Comparison of ENCODE assay signal across 8 cellular contexts in genomic region chr2:54052825-54053718, GRCh38.
A peak's percentile ranks its signal among the peaks of the same experiment; 100 is the strongest.
DNase-seq lines count a peak whose midpoint lies in the region; ATAC-seq and TF ChIP-seq lines count a peak whose summit lies in the region.

No MANE protein-coding gene starts in this region.

- CTCF ChIA-PET in activated CD8-positive, alpha-beta memory T cell treated with anti-CD3 and anti-CD28 coated beads, Interleukin-2, amount 10 ng/mL, durations not matched to agents 7 days and 5 days (lab: Charles Lee): interaction anchor here (0.7 to 1.8 kb wide), 12 partner anchors 12 to 506 kb away, joined by 3 to 7 read pairs (median 4); partner anchors contain the start of genes ACYP2, CHAC2 and PSME4

- no peak overlapping the region for H3K4me3 Mint-ChIP-seq in activated CD8-positive, alpha-beta memory T cell treated with anti-CD3 and anti-CD28 coated beads, Interleukin-2, amount 10 ng/mL, durations not matched to agents 7 days and 5 days

- ATAC-seq in activated CD8-positive, alpha-beta memory T cell treated with anti-CD3 and anti-CD28 coated beads, Interleukin-2, amount 10 ng/mL, durations not matched to agents 7 days and 5 days: peak; percentile 59
- no peak for ATAC-seq in GM19324 (IDR thresholded peaks at IDR 0.05; ENCODE audit: low FRiP score, unreplicated experiment)

- TF ChIP-seq CTCF in choroid plexus epithelial cell (conservative IDR thresholded peaks at IDR 0.05; ENCODE audit: low read depth, low read length): peak; percentile 46

- no peaks in the 10 kb centered on the region for H3K9me3 Mint-ChIP-seq in activated CD8-positive, alpha-beta memory T cell treated with anti-CD3 and anti-CD28 coated beads, Interleukin-2, amount 10 ng/mL, durations not matched to agents 7 days and 5 days (ENCODE audit: low read depth)

- peak overlapping the region; percentile 84 for H3K27ac Mint-ChIP-seq in activated CD8-positive, alpha-beta memory T cell treated with anti-CD3 and anti-CD28 coated beads, Interleukin-2, amount 10 ng/mL, durations not matched to agents 7 days and 5 days

- H3K4me1 Mint-ChIP-seq in activated CD8-positive, alpha-beta memory T cell treated with anti-CD3 and anti-CD28 coated beads, Interleukin-2, amount 10 ng/mL, durations not matched to agents 7 days and 5 days: peaks cover 27% of the 10 kb centered on the region

- no peaks in the 10 kb centered on the region for H3K27me3 Mint-ChIP-seq in activated CD8-positive, alpha-beta memory T cell treated with anti-CD3 and anti-CD28 coated beads, Interleukin-2, amount 10 ng/mL, durations not matched to agents 7 days and 5 days

- DNase-seq in activated CD8-positive, alpha-beta memory T cell treated with anti-CD3 and anti-CD28 coated beads, Interleukin-2, amount 10 ng/mL, durations not matched to agents 7 days and 5 days: no peak
- DNase-seq in activated CD8-positive, alpha-beta memory T cell treated with anti-CD3 and anti-CD28 coated beads for 24 hours: no peak
- DNase-seq in HT-29 (ENCODE audit: low spot score) (peak; percentile 53), choroid plexus epithelial cell (ENCODE audit: low read depth) (no peak), stromal cell of bone marrow (ENCODE audit: low read depth) (peak; percentile 25), NCI-H1048 (lab: John Stamatoyannopoulos, UW) (no peak)
- no peak for DNase-seq in activated CD4-positive, CD25-positive, alpha-beta regulatory T cell treated with anti-CD3 and anti-CD28 coated beads, Interleukin-2, amount 50 U/mL, for 72 hours

- H3K4me3 ChIP-seq in choroid plexus epithelial cell (ENCODE audit: low read depth, low read length): no peak overlapping the region

- H3K36me3 Mint-ChIP-seq in activated CD8-positive, alpha-beta memory T cell treated with anti-CD3 and anti-CD28 coated beads, Interleukin-2, amount 10 ng/mL, durations not matched to agents 7 days and 5 days: peaks cover 12% of the 10 kb centered on the region

Comparison
In these comparisons a context has a peak if more than half of its experiments do, and no peak if none do; other contexts are left out.
1. DNase-seq: peak in HT-29 (single experiment) and stromal cell of bone marrow (single experiment); none in activated CD8-positive, alpha-beta memory T cell treated with anti-CD3 and anti-CD28 coated beads, Interleukin-2, amount 10 ng/mL, durations not matched to agents 7 days and 5 days (single experiment), activated CD8-positive, alpha-beta memory T cell treated with anti-CD3 and anti-CD28 coated beads for 24 hours (single experiment), choroid plexus epithelial cell (single experiment), activated CD4-positive, CD25-positive, alpha-beta regulatory T cell treated with anti-CD3 and anti-CD28 coated beads, Interleukin-2, amount 50 U/mL, for 72 hours (single experiment) and NCI-H1048 (single experiment).